Comparison of ENCODE assay signal across 24 cellular contexts in genomic region chr15:91949361-91949760, GRCh38.
DNase-seq lines count a peak whose midpoint lies in the region; ATAC-seq and TF ChIP-seq lines count a peak whose summit lies in the region.
"Had no signal": no experiment of that assay in that cellular context is flagged by ENCODE, and none has a peak within 500 bp of the region (broad histone marks: within the 10 kb centered on the region; RNA-seq: fewer than 3 reads in every experiment).

No MANE protein-coding gene starts in this region.

- 100% methylated on average over 6 of the region's 8 CpGs for WGBS in mammary epithelial cell (ENCODE audit: low coverage, missing lambda C conversion rate)
- WGBS in thyroid gland, 2 donors, result 48 to 60% methylated on average over 8 of the region's 8 CpGs

- H3K27ac Mint-ChIP-seq in immature natural killer cell, result peak overlapping the region in 1 of 6 donors; percentile 3
- H3K27ac Mint-ChIP-seq: IgD-negative memory B cell had no signal

- no peaks in the 10 kb centered on the region for H3K27me3 ChIP-seq in mammary epithelial cell (ENCODE audit: insufficient read depth, low read length)
- no peaks in the 10 kb centered on the region for H3K27me3 ChIP-seq in foreskin keratinocyte
- no peaks in the 10 kb centered on the region for H3K27me3 ChIP-seq in thyroid gland
- H3K27me3 ChIP-seq: BLaER1 had no signal

- no peak for TF ChIP-seq POLR2A in thyroid gland (IDR thresholded peaks at IDR 0.05)

- no peak for ATAC-seq in foreskin keratinocyte
- no peak for ATAC-seq in Right ventricle myocardium superior (ENCODE audit: poor library complexity)
- ATAC-seq in GM19023 (IDR thresholded peaks at IDR 0.05; ENCODE audit: unreplicated experiment), result no peak
- ATAC-seq: HCT116, SK-N-SH treated with all-trans-retinoic acid at 6 μM for 48 hours had no signal

- H4K20me1 ChIP-seq in mammary epithelial cell (ENCODE audit: insufficient read depth, low read length), result no peaks in the 10 kb centered on the region

- DNase-seq in RWPE1 (ENCODE audit: low spot score) (no peak), mammary epithelial cell (no peak), foreskin keratinocyte (no peak), thyroid gland (peak; percentile 63 to 75), Right ventricle myocardium superior (no peak), immature natural killer cell (no peak), SHP77 treated with DMSO at 0.1 percent for 48 hours (lab: John Stamatoyannopoulos, UW) (no peak)
- DNase-seq: CD4-positive, CD25-positive, alpha-beta regulatory T cell; DMS53; GOT3; NCI-H1048; NCI-H1417; NCI-H1694; NCI-H2029 treated with DMSO at 0.1 percent for 48 hours; NCI-H446 treated with DMSO at 0.1 percent for 48 hours; NCI-H526 treated with DMSO at 0.1 percent for 48 hours; RPMI8226 had no signal

- H3K79me2 ChIP-seq in mammary epithelial cell (ENCODE audit: insufficient read depth, low read length), result peaks cover 72% of the 10 kb centered on the region

- BruUV-seq in mammary epithelial cell (replicated peaks; lab: Mats Ljungman, UMichigan), result no TSS peak

- no peak overlapping the region for H3K4me3 ChIP-seq in mammary epithelial cell (replicated peaks in 1 of 3; ENCODE audit: insufficient read depth in 1 of 3, low read depth in 2 of 3, low read length in 3 of 3)
- no peak overlapping the region for H3K4me3 ChIP-seq in thyroid gland (replicated peaks in 1 of 3)
- H3K4me3 ChIP-seq: BLaER1 had no signal

- dilution Hi-C loops in mammary epithelial cell (cut with HindIII; ENCODE audit: low sequenced_read_pairs), result loop anchor here (5.0 to 10.0 kb wide), 2 partner anchors 85 to 128 kb away; no protein-coding TSS in a partner anchor

- H3K27me3 Mint-ChIP-seq in immature natural killer cell (ENCODE audit: low read depth in 3 of 3), result no peaks in the 10 kb centered on the region
- H3K27me3 Mint-ChIP-seq: CD4-positive, CD25-positive, alpha-beta regulatory T cell had no signal

- H3K27ac ChIP-seq in RWPE1 (peak overlapping the region; percentile 94), mammary epithelial cell (ENCODE audit: insufficient read depth, low read depth, low read length) (peak overlapping the region; percentile 85), foreskin keratinocyte (peak overlapping the region; percentile 96), thyroid gland (peak overlapping the region in 1 of 3 donors; percentile 22)
- H3K27ac ChIP-seq: BLaER1, HL-60, KMS-11 had no signal

- intact Hi-C loops in mammary epithelial cell (cut with micrococcal nuclease) (no loop called here), thyroid gland (cut with DNase I) (loop anchor here (10.0 kb wide), 1 partner anchor 95 kb away; the partner anchor contains the start of gene SLCO3A1), Right ventricle myocardium superior (cut with DNase I) (loop anchor here (10.0 kb wide), 1 partner anchor 115 kb away; no protein-coding TSS in a partner anchor)

- no peak overlapping the region for H3K4me3 Mint-ChIP-seq in immature natural killer cell
- H3K4me3 Mint-ChIP-seq: IgD-negative memory B cell had no signal

- TF ChIP-seq CTCF in RWPE1 (conservative IDR thresholded peaks at IDR 0.05; ENCODE audit: low read depth), result no peak
- TF ChIP-seq CTCF in mammary epithelial cell (conservative IDR thresholded peaks at IDR 0.05 in 1 of 2, IDR thresholded peaks at IDR 0.05 in 1 of 2; ENCODE audit: extremely low read depth in 1 of 2, insufficient read depth in 1 of 2, low read depth in 1 of 2, low read length in 2 of 2), result no peak
- TF ChIP-seq CTCF in foreskin keratinocyte (conservative IDR thresholded peaks at IDR 0.05), result no peak
- TF ChIP-seq CTCF in thyroid gland (IDR thresholded peaks at IDR 0.05), result no peak

- POLR2A ChIA-PET in RWPE1 (lab: Yijun Ruan, JAX; ENCODE audit: low non-redundant PET), result no interaction called here

- in situ Hi-C loops in mammary epithelial cell (cut with MboI; ENCODE audit: low sequenced_read_pairs in 2 of 2), result loop anchor here in 1 of 2 donors (10.0 kb wide), 1 partner anchor 95 kb away; the partner anchor contains the start of gene SLCO3A1

- H3K9ac ChIP-seq in mammary epithelial cell (ENCODE audit: insufficient read depth, low read length), result no peak overlapping the region
- H3K9ac ChIP-seq: BLaER1, KMS-11 had no signal

- H2AFZ ChIP-seq in mammary epithelial cell (ENCODE audit: low read depth, low read length), result no peak overlapping the region

- H3K4me1 Mint-ChIP-seq in immature natural killer cell, result peaks cover 82 to 94% of the 10 kb centered on the region in 2 donors

- H3K9me3 ChIP-seq in mammary epithelial cell (replicated peaks; ENCODE audit: insufficient read depth, low read length) (no peaks in the 10 kb centered on the region), thyroid gland (no peaks in the 10 kb centered on the region)
- H3K9me3 ChIP-seq: BLaER1 had no signal

- no peaks in the 10 kb centered on the region for H3K9me3 Mint-ChIP-seq in immature natural killer cell
- H3K9me3 Mint-ChIP-seq: CD4-positive, CD25-positive, alpha-beta regulatory T cell had no signal

- H3K4me2 ChIP-seq in mammary epithelial cell (ENCODE audit: insufficient read depth, low read depth, low read length), result no peak overlapping the region
- H3K4me2 ChIP-seq: KMS-11 had no signal

- CTCF ChIA-PET in RWPE1 (lab: Yijun Ruan, JAX), result interaction anchor here (0.6 to 1.4 kb wide), 2 partner anchors 41 to 104 kb away, joined by 3 to 5 read pairs; no protein-coding TSS in a partner anchor
- CTCF ChIA-PET in mammary epithelial cell (lab: Charles Lee; ENCODE audit: low non-redundant PET), result no interaction called here

- H3K36me3 ChIP-seq in mammary epithelial cell (ENCODE audit: insufficient read depth, low read length) (no peaks in the 10 kb centered on the region), thyroid gland (no peaks in the 10 kb centered on the region)
- H3K36me3 ChIP-seq: BLaER1 had no signal

- H3K4me1 ChIP-seq in mammary epithelial cell (ENCODE audit: insufficient read depth, low read length), result peaks cover 70% of the 10 kb centered on the region
- H3K4me1 ChIP-seq in foreskin keratinocyte, result peaks cover 44% of the 10 kb centered on the region
- H3K4me1 ChIP-seq in thyroid gland, result peaks cover 18 to 52% of the 10 kb centered on the region in 2 donors

- H3K36me3 Mint-ChIP-seq in immature natural killer cell, result no peaks in the 10 kb centered on the region
- H3K36me3 Mint-ChIP-seq: CD4-positive, CD25-positive, alpha-beta regulatory T cell; IgD-negative memory B cell had no signal

Comparison
In these comparisons a context has a peak if more than half of its experiments do, and no peak if none do; other contexts are left out.
1. DNase-seq: peak in thyroid gland (2 of 2); none in RWPE1 (single experiment), mammary epithelial cell (single experiment), foreskin keratinocyte (0 of 2), Right ventricle myocardium superior (single experiment), immature natural killer cell (0 of 3) and SHP77 treated with DMSO at 0.1 percent for 48 hours (single experiment).